10 cellular contexts compared by ENCODE assay signal in genomic region chr5:67094476-67095300, GRCh38.
DNase-seq lines count a peak whose midpoint lies in the region; ATAC-seq and TF ChIP-seq lines count a peak whose summit lies in the region.
"Had no signal": no experiment of that assay in that cellular context is flagged by ENCODE, and none has a peak within 500 bp of the region (broad histone marks: within the 10 kb centered on the region; RNA-seq: fewer than 3 reads in every experiment).

No MANE protein-coding gene starts in this region.

- 91% methylated on average over 4 of the region's 4 CpGs for WGBS in SK-N-SH (ENCODE audit: low lambda C conversion rate)

- peak overlapping the region in 1 of 2 experiments; percentile 58; a peak in 2 of 4 replicates for H3K27ac ChIP-seq in SK-N-SH (ENCODE audit: low read depth in 2 of 2, low read length in 1 of 2)

- ATAC-seq in GM19463 (IDR thresholded peaks at IDR 0.05; ENCODE audit: unreplicated experiment) (no peak), GM18861 (IDR thresholded peaks at IDR 0.05; ENCODE audit: unreplicated experiment) (no peak)

- DNase-seq in AG04449 (ENCODE audit: low read depth, low spot score) (peak; percentile 17), SK-N-SH (no peak), fibroblast of the conjunctiva (ENCODE audit: low read depth) (peak; percentile 53), nephron progenitor cell (no peak), SKM-1 (lab: John Stamatoyannopoulos, UW; ENCODE audit: unreplicated experiment) (no peak)
- no peak for DNase-seq in stimulated activated naive CD4-positive, alpha-beta T cell (lab: John Stamatoyannopoulos, UW)
- DNase-seq: CD8-positive, alpha-beta memory T cell; NCI-H187 had no signal

- H3K36me3 Mint-ChIP-seq in nephron progenitor cell (ENCODE audit: low read depth): peaks cover 8% of the 10 kb centered on the region

- H3K27me3 Mint-ChIP-seq in nephron progenitor cell (ENCODE audit: low read depth, poor library complexity): no peaks in the 10 kb centered on the region

- no peak overlapping the region for H3K4me2 ChIP-seq in SK-N-SH

- no peak overlapping the region for H3K4me3 ChIP-seq in AG04449 (ENCODE audit: low read depth, low read length)
- no peak overlapping the region for H3K4me3 ChIP-seq in SK-N-SH (ENCODE audit: low read depth in 2 of 2, low read length in 1 of 2)

- peak overlapping the region; percentile 50; the same call in 1 of the 2 replicates for H2AFZ ChIP-seq in SK-N-SH (ENCODE audit: low read depth)

- H3K9me3 Mint-ChIP-seq in nephron progenitor cell: no peaks in the 10 kb centered on the region
- H3K9me3 Mint-ChIP-seq: CD8-positive, alpha-beta memory T cell had no signal

- TF ChIP-seq CTCF in AG04449 (IDR thresholded peaks at IDR 0.05; ENCODE audit: insufficient read depth, low read length, missing control alignments): no peak
- TF ChIP-seq CTCF in SK-N-SH (IDR thresholded peaks at IDR 0.05): no peak
- TF ChIP-seq CTCF in nephron progenitor cell (IDR thresholded peaks at IDR 0.05): no peak

- H3K4me1 Mint-ChIP-seq in nephron progenitor cell: peaks cover 40% of the 10 kb centered on the region

- no peaks in the 10 kb centered on the region for H3K9me3 ChIP-seq in SK-N-SH

- H3K9me2 ChIP-seq in SK-N-SH: no peaks in the 10 kb centered on the region

- H3K4me1 ChIP-seq in SK-N-SH (ENCODE audit: control insufficient read depth in 1 of 2, insufficient read depth in 2 of 2, low read depth in 1 of 2, low read length in 1 of 2): peaks cover 11 to 24% of the 10 kb centered on the region in 2 experiments; a peak in 3 of 4 replicates

- no peaks in the 10 kb centered on the region for H4K20me1 ChIP-seq in SK-N-SH (ENCODE audit: insufficient read depth)

- TF ChIP-seq EP300 in SK-N-SH (IDR thresholded peaks at IDR 0.05; ENCODE audit: borderline replicate concordance in 1 of 2, low read depth in 1 of 2, low read length in 1 of 2): no peak

- peak overlapping the region; percentile 98 for H3K27ac Mint-ChIP-seq in nephron progenitor cell
- H3K27ac Mint-ChIP-seq: CD8-positive, alpha-beta memory T cell had no signal

- no peaks in the 10 kb centered on the region for H3K27me3 ChIP-seq in SK-N-SH (ENCODE audit: insufficient read depth)

- H3K9ac ChIP-seq in SK-N-SH: no peak overlapping the region

- H3K4me3 Mint-ChIP-seq in nephron progenitor cell: peak overlapping the region; percentile 64
- H3K4me3 Mint-ChIP-seq: CD8-positive, alpha-beta memory T cell had no signal

- H3K36me3 ChIP-seq in SK-N-SH (replicated peaks in 1 of 2; ENCODE audit: control insufficient read depth in 1 of 2, insufficient read depth in 2 of 2, low read length in 1 of 2): no peaks in the 10 kb centered on the region

- no peak for TF ChIP-seq RAD21 in SK-N-SH (IDR thresholded peaks at IDR 0.05; ENCODE audit: low read length)

- H3K79me2 ChIP-seq in SK-N-SH (ENCODE audit: insufficient read depth): no peaks in the 10 kb centered on the region

- POLR2A ChIA-PET in AG04449 (lab: Yijun Ruan, JAX) (interaction anchor here (0.6 kb wide), 1 partner anchor 58 kb away, joined by 3 read pairs; no protein-coding TSS in a partner anchor), SK-N-SH (lab: Yijun Ruan, JAX) (interaction anchor here (0.6 kb wide), 2 partner anchors 15 to 103 kb away, joined by 4 read pairs; no protein-coding TSS in a partner anchor)

- CTCF ChIA-PET in AG04449 (lab: Yijun Ruan, JAX) (interaction anchor here (1.0 kb wide), 1 partner anchor 11 kb away, joined by 3 read pairs; no protein-coding TSS in a partner anchor), SK-N-SH (lab: Yijun Ruan, JAX) (interaction anchor here (1.3 kb wide), 1 partner anchor 62 kb away, joined by 4 read pairs; no protein-coding TSS in a partner anchor)

- no peaks in the 10 kb centered on the region for H3F3A ChIP-seq in SK-N-SH (replicated peaks; ENCODE audit: insufficient read depth)

TF ChIP-seq in SK-N-SH, 30 proteins besides CTCF, POLR2A, EP300 and RAD21:
- TF ChIP-seq JUND (IDR thresholded peaks at IDR 0.05) (no peak), ELF1 (IDR thresholded peaks at IDR 0.05) (no peak), FOSL2 (IDR thresholded peaks at IDR 0.05; ENCODE audit: borderline replicate concordance, low read depth) (no peak), GABPA (IDR thresholded peaks at IDR 0.05; ENCODE audit: low read depth) (no peak), FOXM1 (IDR thresholded peaks at IDR 0.05; ENCODE audit: low read depth) (no peak)
- TF ChIP-seq, protein P1, sequence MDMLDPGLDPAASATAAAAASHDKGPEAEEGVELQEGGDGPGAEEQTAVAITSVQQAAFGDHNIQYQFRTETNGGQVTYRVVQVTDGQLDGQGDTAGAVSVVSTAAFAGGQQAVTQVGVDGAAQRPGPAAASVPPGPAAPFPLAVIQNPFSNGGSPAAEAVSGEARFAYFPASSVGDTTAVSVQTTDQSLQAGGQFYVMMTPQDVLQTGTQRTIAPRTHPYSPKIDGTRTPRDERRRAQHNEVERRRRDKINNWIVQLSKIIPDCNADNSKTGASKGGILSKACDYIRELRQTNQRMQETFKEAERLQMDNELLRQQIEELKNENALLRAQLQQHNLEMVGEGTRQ (IDR thresholded peaks at IDR 0.05; ENCODE audit: borderline replicate concordance, low read depth, low read length): no peak

Comparison
In these comparisons a context has a peak if more than half of its experiments do, and no peak if none do; other contexts are left out.
1. DNase-seq: peak in AG04449 (single experiment) and fibroblast of the conjunctiva (single experiment); none in SK-N-SH (single experiment), nephron progenitor cell (single experiment), SKM-1 (single experiment) and stimulated activated naive CD4-positive, alpha-beta T cell (0 of 6).